In the genomic region with DNA sequence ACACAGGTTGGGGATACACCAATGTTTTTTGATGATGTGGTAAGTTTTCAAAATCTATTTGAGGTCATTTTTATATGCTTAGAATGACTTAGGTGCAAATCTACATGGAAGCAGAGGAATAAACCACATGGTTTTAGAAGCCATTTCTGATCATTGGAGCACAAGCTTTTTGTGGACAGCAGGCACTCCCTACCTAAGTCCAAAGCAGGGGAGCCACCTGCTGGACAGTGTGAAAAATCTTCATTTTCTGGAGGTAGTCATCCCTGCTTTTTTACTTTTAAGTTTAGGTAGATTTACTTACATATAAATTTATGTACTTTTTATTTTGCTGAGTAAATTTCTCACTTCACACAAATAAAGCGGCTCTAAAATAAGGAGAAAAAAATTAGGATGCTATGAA, we compare ENCODE assay signal across 8 cellular contexts.
DNase-seq lines count a peak whose midpoint lies in the region; ATAC-seq lines count a peak whose summit lies in the region.

No MANE protein-coding gene starts in this region.

- ATAC-seq in GM19023 (IDR thresholded peaks at IDR 0.05; ENCODE audit: unreplicated experiment) (peak; percentile 70), HG02938 (IDR thresholded peaks at IDR 0.05; ENCODE audit: unreplicated experiment) (no peak)

- peak; percentile 66 for DNase-seq in AG20443 (ENCODE audit: low spot score)
- peak; percentile 9 for DNase-seq in HuH-7.5 (ENCODE audit: low spot score)
- peak; percentile 54 for DNase-seq in SK-N-DZ (ENCODE audit: low spot score)
- DNase-seq in amniotic stem cell (lab: John Stamatoyannopoulos, UW), result peak; percentile 56
- DNase-seq in hepatic stellate cell (ENCODE audit: low spot score), result peak; percentile 37
- peak; percentile 4 to 31 (median 23) for DNase-seq in stimulated activated CD4-positive, alpha-beta T cell treated with anti-CD3 and anti-CD28 coated beads, Interleukin-12 subunit alpha, Interleukin-12 subunit beta, amount 100 ng/mL, for 48 hours (ENCODE audit: low read depth in 2 of 3, low spot score in 1 of 3)

Comparison
In these comparisons a context has a peak if more than half of its experiments do, and no peak if none do; other contexts are left out.
1. DNase-seq: peak in every context shown above with its lines; median percentile 66 in AG20443; 56 in amniotic stem cell; 54 in SK-N-DZ; 37 in hepatic stellate cell; 23 in stimulated activated CD4-positive, alpha-beta T cell treated with anti-CD3 and anti-CD28 coated beads, Interleukin-12 subunit alpha, Interleukin-12 subunit beta, amount 100 ng/mL, for 48 hours; 9 in HuH-7.5.